In the genomic region with DNA sequence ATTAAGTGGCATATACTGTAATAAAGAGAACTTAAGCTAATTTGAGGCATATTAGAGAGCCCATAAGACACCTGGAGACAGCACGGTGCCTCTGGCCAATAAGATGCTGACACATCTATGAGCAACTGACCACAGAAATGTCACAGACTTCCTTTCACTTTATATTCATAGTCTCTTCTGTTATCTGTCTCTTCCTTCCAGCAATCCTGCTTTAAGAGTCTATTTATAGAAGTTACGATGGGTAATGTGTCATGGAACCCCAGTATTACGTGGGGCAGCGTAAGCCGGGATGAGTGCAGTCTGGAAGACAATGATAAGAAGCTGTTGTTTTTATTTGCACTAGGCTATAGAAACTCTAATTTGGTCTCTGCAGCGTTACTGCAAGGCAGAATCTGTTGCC, we compare ENCODE assay signal across 36 cellular contexts.
A peak's percentile ranks its signal among the peaks of the same experiment; 100 is the strongest.
DNase-seq lines count a peak whose midpoint lies in the region; ATAC-seq, FAIRE-seq and TF ChIP-seq lines count a peak whose summit lies in the region.
"Had no signal": no experiment of that assay in that cellular context is flagged by ENCODE, and none has a peak within 500 bp of the region (broad histone marks: within the 10 kb centered on the region; RNA-seq: fewer than 3 reads in every experiment).

No MANE protein-coding gene starts in this region.

- H3K9ac ChIP-seq in SK-N-SH (no peak overlapping the region), astrocyte (ENCODE audit: low read length) (no peak overlapping the region)

- TF ChIP-seq POLR2A in esophagus squamous epithelium (IDR thresholded peaks at IDR 0.05), result no peak

- 18% methylated on average over 6 of the region's 6 CpGs for WGBS in SK-N-SH (ENCODE audit: low lambda C conversion rate)
- WGBS in esophagus squamous epithelium, 2 donors, result 73% methylated on average over 6 of the region's 6 CpGs

- intact Hi-C loops in esophagus squamous epithelium (cut with DNase I), result no loop called here

- H3K36me3 ChIP-seq in SK-N-SH (replicated peaks in 1 of 2; ENCODE audit: control insufficient read depth in 1 of 2, insufficient read depth in 2 of 2, low read length in 1 of 2) (no peaks in the 10 kb centered on the region), astrocyte (ENCODE audit: insufficient read depth, low read length) (no peaks in the 10 kb centered on the region), esophagus squamous epithelium (no peaks in the 10 kb centered on the region)
- H3K36me3 ChIP-seq: neutrophil, thoracic aorta, vagina had no signal

- H3K4me3 ChIP-seq in SK-N-SH (ENCODE audit: low read depth in 2 of 2, low read length in 1 of 2) (0 out of 4 replicates have a peak overlapping the region, but pooled peaks of 1 of the 2 experiments have one; percentile 27), astrocyte (ENCODE audit: insufficient read depth, low read depth, low read length) (no peak overlapping the region), esophagus squamous epithelium (no peak overlapping the region)
- H3K4me3 ChIP-seq: thoracic aorta, vagina had no signal

- H3F3A ChIP-seq in SK-N-SH (replicated peaks; ENCODE audit: insufficient read depth), result no peaks in the 10 kb centered on the region

- no peaks in the 10 kb centered on the region for H3K9me2 ChIP-seq in SK-N-SH

- CTCF ChIA-PET in SK-N-SH (lab: Yijun Ruan, JAX), result interaction anchor here (1.0 kb wide), 1 partner anchor 32 kb away, joined by 3 read pairs; no protein-coding TSS in a partner anchor

- H3K4me2 ChIP-seq in SK-N-SH (no peak overlapping the region), astrocyte (ENCODE audit: low read length) (peak overlapping the region; percentile 11)

- no peaks in the 10 kb centered on the region for H3K27me3 Mint-ChIP-seq in astrocyte (ENCODE audit: low read depth, unreplicated experiment)
- H3K27me3 Mint-ChIP-seq: brain, IgD-negative memory B cell, naive B cell, progenitor cell of endocrine pancreas had no signal

- H3K27me3 ChIP-seq in SK-N-SH (ENCODE audit: insufficient read depth) (peaks cover 7% of the 10 kb centered on the region; the same call in 1 of the 2 replicates), astrocyte (ENCODE audit: insufficient read depth, low read length) (no peaks in the 10 kb centered on the region), foreskin keratinocyte (no peaks in the 10 kb centered on the region), esophagus squamous epithelium (no peaks in the 10 kb centered on the region)
- H3K27me3 ChIP-seq: neutrophil, vagina had no signal

- H3K9me3 ChIP-seq in SK-N-SH (no peaks in the 10 kb centered on the region), astrocyte (ENCODE audit: insufficient read depth, low read depth, low read length) (no peaks in the 10 kb centered on the region), esophagus squamous epithelium (no peaks in the 10 kb centered on the region)
- H3K9me3 ChIP-seq: neutrophil, thoracic aorta, vagina had no signal

- no peak for FAIRE-seq in astrocyte (lab: Jason Lieb, UNC)
- FAIRE-seq: frontal cortex, G401.6, H54 had no signal

- no peaks in the 10 kb centered on the region for H3K9me3 Mint-ChIP-seq in astrocyte (ENCODE audit: unreplicated experiment)
- H3K9me3 Mint-ChIP-seq: activated naive CD8-positive, alpha-beta T cell treated with anti-CD3 and anti-CD28 coated beads, Interleukin-2, amount 50 U/mL, for 24 hours; activated T-cell treated with anti-CD3 and anti-CD28 coated beads, Interleukin-2, amount 50 U/mL, for 4 hours; mesothelial cell of epicardium had no signal

- H3K79me2 ChIP-seq in SK-N-SH (ENCODE audit: insufficient read depth) (no peaks in the 10 kb centered on the region), astrocyte (ENCODE audit: insufficient read depth, low read length) (no peaks in the 10 kb centered on the region)

- H3K4me1 Mint-ChIP-seq in astrocyte (ENCODE audit: low read depth, unreplicated experiment), result peaks cover 15% of the 10 kb centered on the region
- H3K4me1 Mint-ChIP-seq: activated naive CD8-positive, alpha-beta T cell treated with anti-CD3 and anti-CD28 coated beads, Interleukin-2, amount 50 U/mL, for 24 hours; CD4-positive, alpha-beta memory T cell; IgD-negative memory B cell; naive B cell had no signal

- no peaks in the 10 kb centered on the region for H3K4me1 ChIP-seq in SK-N-SH (ENCODE audit: control insufficient read depth in 1 of 2, insufficient read depth in 2 of 2, low read depth in 1 of 2, low read length in 1 of 2)
- peaks cover 6% of the 10 kb centered on the region for H3K4me1 ChIP-seq in astrocyte (ENCODE audit: insufficient read depth, low read length)
- peaks cover 4% of the 10 kb centered on the region for H3K4me1 ChIP-seq in foreskin keratinocyte
- H3K4me1 ChIP-seq in esophagus squamous epithelium, result no peaks in the 10 kb centered on the region
- H3K4me1 ChIP-seq: vagina had no signal

- no peak for ATAC-seq in SK-N-SH treated with all-trans-retinoic acid at 6 μM for 48 hours
- ATAC-seq in foreskin keratinocyte, result peak; percentile 94
- ATAC-seq in HG03520 (IDR thresholded peaks at IDR 0.05; ENCODE audit: unreplicated experiment), result no peak
- no peak for ATAC-seq in HG03378 (IDR thresholded peaks at IDR 0.05; ENCODE audit: unreplicated experiment)
- ATAC-seq: activated naive CD8-positive, alpha-beta T cell treated with anti-CD3 and anti-CD28 coated beads, Interleukin-2, amount 50 U/mL, for 24 hours; activated T-cell treated with anti-CD3 and anti-CD28 coated beads, Interleukin-2, amount 50 U/mL, for 4 hours; left ventricle myocardium superior; Right ventricle myocardium inferior; sciatic nerve; stimulated activated naive CD8-positive, alpha-beta T cell treated with anti-CD3 and anti-CD28 coated beads, Interleukin-15, Interleukin-2, amounts not matched to agents 100 U/mL and 50 U/mL, for 24 hours had no signal

- H4K20me1 ChIP-seq in SK-N-SH (ENCODE audit: insufficient read depth) (no peaks in the 10 kb centered on the region), astrocyte (ENCODE audit: insufficient read depth, low read length) (no peaks in the 10 kb centered on the region)

- no peak for TF ChIP-seq CTCF in SK-N-SH (IDR thresholded peaks at IDR 0.05)
- no peak for TF ChIP-seq CTCF in astrocyte (IDR thresholded peaks at IDR 0.05; ENCODE audit: insufficient read depth, low read depth, low read length)
- TF ChIP-seq CTCF in foreskin keratinocyte (conservative IDR thresholded peaks at IDR 0.05), result no peak
- no peak for TF ChIP-seq CTCF in esophagus squamous epithelium (IDR thresholded peaks at IDR 0.05)

- no peak for TF ChIP-seq RAD21 in SK-N-SH (IDR thresholded peaks at IDR 0.05; ENCODE audit: low read length)

- H3K27ac ChIP-seq in SK-N-SH (ENCODE audit: low read depth in 2 of 2, low read length in 1 of 2) (no peak overlapping the region), astrocyte (ENCODE audit: low read depth, low read length) (peak overlapping the region; percentile 62), foreskin keratinocyte (peak overlapping the region; percentile 24), esophagus squamous epithelium (no peak overlapping the region)
- H3K27ac ChIP-seq: 22Rv1, epithelial cell of prostate, neutrophil, thoracic aorta, vagina, VCaP had no signal

- TF ChIP-seq EP300 in SK-N-SH (IDR thresholded peaks at IDR 0.05; ENCODE audit: borderline replicate concordance in 1 of 2, low read depth in 1 of 2, low read length in 1 of 2), result no peak

- H3K36me3 Mint-ChIP-seq in astrocyte (ENCODE audit: low read depth, unreplicated experiment), result no peaks in the 10 kb centered on the region
- H3K36me3 Mint-ChIP-seq: CD4-positive, alpha-beta memory T cell; IgD-negative memory B cell; mesothelial cell of epicardium; naive B cell had no signal

- peak overlapping the region; percentile 94 for H3K27ac Mint-ChIP-seq in astrocyte (ENCODE audit: unreplicated experiment)
- H3K27ac Mint-ChIP-seq: activated naive CD8-positive, alpha-beta T cell treated with anti-CD3 and anti-CD28 coated beads, Interleukin-2, amount 50 U/mL, for 24 hours; IgD-negative memory B cell; naive B cell; progenitor cell of endocrine pancreas had no signal

- POLR2A ChIA-PET in SK-N-SH (lab: Yijun Ruan, JAX), result no interaction called here

- no peak overlapping the region for H3K4me3 Mint-ChIP-seq in astrocyte (ENCODE audit: unreplicated experiment)
- H3K4me3 Mint-ChIP-seq: activated naive CD8-positive, alpha-beta T cell treated with anti-CD3 and anti-CD28 coated beads, Interleukin-2, amount 50 U/mL, for 24 hours; activated T-cell treated with anti-CD3 and anti-CD28 coated beads, Interleukin-2, amount 50 U/mL, for 4 hours; brain; CD4-positive, alpha-beta memory T cell; IgD-negative memory B cell; mesothelial cell of epicardium; naive B cell had no signal

- DNase-seq in SK-N-SH (no peak), astrocyte (ENCODE audit: low read depth) (peak; percentile 78), foreskin keratinocyte (peak; percentile 32 to 38), DMS 273 (lab: John Stamatoyannopoulos, UW; ENCODE audit: unreplicated experiment) (no peak), esophagus squamous epithelium (lab: John Stamatoyannopoulos, UW) (no peak)
- DNase-seq: activated CD4-positive, alpha-beta T cell treated with anti-CD3 and anti-CD28 coated beads for 48 hours; activated gamma-delta T cell treated with Interleukin-2 at 50 U/mL for 16 hours; activated naive CD8-positive, alpha-beta T cell treated with anti-CD3 and anti-CD28 coated beads, Interleukin-2, amount 50 U/mL, for 24 hours; activated T-cell treated with anti-CD3 and anti-CD28 coated beads, Interleukin-2, amount 50 U/mL, for 4 hours; CD4-positive, alpha-beta memory T cell; DMS153; effector CD4-positive, alpha-beta T cell; left ventricle myocardium superior; naive B cell; NCI-H1417; NCI-H2081; NCI-H226; stimulated activated naive CD8-positive, alpha-beta T cell treated with anti-CD3 and anti-CD28 coated beads, Interleukin-15, Interleukin-2, amounts not matched to agents 100 U/mL and 50 U/mL, for 24 hours had no signal

- H2AFZ ChIP-seq in SK-N-SH (ENCODE audit: low read depth) (0 out of 2 replicates have a peak overlapping the region, but pooled peaks have one; percentile 39), astrocyte (ENCODE audit: low read depth, low read length) (no peak overlapping the region)

TF ChIP-seq in SK-N-SH, 30 proteins besides CTCF, POLR2A, EP300 and RAD21:
- TF ChIP-seq RFX5 (IDR thresholded peaks at IDR 0.05; ENCODE audit: low read length) (no peak), MEF2A (IDR thresholded peaks at IDR 0.05; ENCODE audit: borderline replicate concordance, low read depth) (0 out of 2 replicates have a peak, but pooled peaks have one; percentile 15)

Comparison
In these comparisons a context has a peak if more than half of its experiments do, and no peak if none do; other contexts are left out.
1. DNase-seq: peak in astrocyte (single experiment) and foreskin keratinocyte (2 of 2); none in SK-N-SH (single experiment), DMS 273 (single experiment) and esophagus squamous epithelium (single experiment).
2. H3K27ac ChIP-seq: peak in astrocyte (single experiment) and foreskin keratinocyte (single experiment); none in SK-N-SH (0 of 2) and esophagus squamous epithelium (0 of 4).